11 cellular contexts compared by ENCODE assay signal in genomic region chr1:200671235-200671786, GRCh38. TPM values are rescaled to one million over a fixed set of nuclear protein-coding genes. Genes with fewer than 3 reads are reported as not detected.
A peak's percentile ranks its signal among the peaks of the same experiment; 100 is the strongest.
DNase-seq lines count a peak whose midpoint lies in the region; ATAC-seq and TF ChIP-seq lines count a peak whose summit lies in the region.
"Had no signal": no experiment of that assay in that cellular context is flagged by ENCODE, and none has a peak within 500 bp of the region (broad histone marks: within the 10 kb centered on the region; RNA-seq: fewer than 3 reads in every experiment).

No MANE protein-coding gene starts in this region.

- no peak overlapping the region for H4K12ac ChIP-seq in trophoblast cell (ENCODE audit: low read depth, low read length)

- H2AK5ac ChIP-seq in trophoblast cell (ENCODE audit: low read length): no peak overlapping the region

- no peak overlapping the region for H3K27ac ChIP-seq in SJCRH30
- H3K27ac ChIP-seq in fibroblast of lung (ENCODE audit: insufficient read depth, low read length): no peak overlapping the region
- peak overlapping the region; percentile 94 to 100 for H3K27ac ChIP-seq in tibial artery
- no peak overlapping the region for H3K27ac ChIP-seq in trophoblast cell (ENCODE audit: low read depth, low read length)

- no peak overlapping the region for H2BK12ac ChIP-seq in trophoblast cell (ENCODE audit: low read length)

- H3K4me1 ChIP-seq in SJCRH30 (peaks cover 2% of the 10 kb centered on the region; the same call in 1 of the 2 replicates), fibroblast of lung (ENCODE audit: control insufficient read depth, extremely low read depth, insufficient read depth, low read length) (peaks cover 6% of the 10 kb centered on the region), tibial artery (peaks cover 0 to 27% (median 14%) of the 10 kb centered on the region in 4 donors), trophoblast cell (ENCODE audit: control insufficient read depth in 1 of 2, insufficient read depth in 2 of 2, low read length in 2 of 2) (no peaks in the 10 kb centered on the region)
- H3K4me1 ChIP-seq: parathyroid adenoma had no signal

- H3K27me3 Mint-ChIP-seq in activated naive CD4-positive, alpha-beta T cell treated with anti-CD3 and anti-CD28 coated beads, Interleukin-2, amount 10 ng/mL, durations not matched to agents 7 days and 5 days: no peaks in the 10 kb centered on the region
- H3K27me3 Mint-ChIP-seq: effector memory CD8-positive, alpha-beta T cell had no signal

- H3K23ac ChIP-seq in trophoblast cell (ENCODE audit: low read length): no peak overlapping the region

- H2BK5ac ChIP-seq in trophoblast cell (ENCODE audit: low read depth, low read length, poor library complexity): no peak overlapping the region

- no peaks in the 10 kb centered on the region for H3K9me3 Mint-ChIP-seq in activated naive CD4-positive, alpha-beta T cell treated with anti-CD3 and anti-CD28 coated beads, Interleukin-2, amount 10 ng/mL, durations not matched to agents 7 days and 5 days
- H3K9me3 Mint-ChIP-seq: effector memory CD8-positive, alpha-beta T cell had no signal

- H3K27me3 ChIP-seq in SJCRH30 (no peaks in the 10 kb centered on the region), fibroblast of lung (ENCODE audit: control insufficient read depth, insufficient read depth, low read length) (no peaks in the 10 kb centered on the region), tibial artery (no peaks in the 10 kb centered on the region), trophoblast cell (ENCODE audit: insufficient read depth, low read length) (no peaks in the 10 kb centered on the region)

- intact Hi-C loops in tibial artery (cut with DNase I; ENCODE audit: low total_unique reads): loop anchor here (2.0 kb wide), 1 partner anchor 51 kb away; the partner anchor contains the start of gene KIF14

- TF ChIP-seq CTCF in fibroblast of lung (conservative IDR thresholded peaks at IDR 0.05 in 1 of 2, IDR thresholded peaks at IDR 0.05 in 1 of 2; ENCODE audit: low read depth in 1 of 2, low read length in 2 of 2) (no peak), tibial artery (IDR thresholded peaks at IDR 0.05) (no peak)

- no peak overlapping the region for H3K18ac ChIP-seq in trophoblast cell (ENCODE audit: low read length)

- H2AFZ ChIP-seq in fibroblast of lung (ENCODE audit: low read length): no peak overlapping the region
- no peak overlapping the region for H2AFZ ChIP-seq in trophoblast cell (ENCODE audit: insufficient read depth, low read length, poor library complexity)

- no peak for DNase-seq in activated naive CD4-positive, alpha-beta T cell treated with anti-CD3 and anti-CD28 coated beads, Interleukin-2, amount 10 ng/mL, durations not matched to agents 7 days and 5 days
- DNase-seq in activated naive CD4-positive, alpha-beta T cell (lab: John Stamatoyannopoulos, UW): no peak
- peak in 1 of 2 experiments; percentile 2 for DNase-seq in SJCRH30
- no peak for DNase-seq in fibroblast of lung (ENCODE audit: low read depth in 2 of 2)
- no peak for DNase-seq in tibial artery
- DNase-seq in trophoblast cell: no peak
- no peak for DNase-seq in putamen (ENCODE audit: low spot score)
- DNase-seq: amniotic stem cell; effector memory CD8-positive, alpha-beta T cell had no signal

- no peaks in the 10 kb centered on the region for H4K20me1 ChIP-seq in fibroblast of lung (ENCODE audit: control insufficient read depth, extremely low read depth, insufficient read depth, low read length)

- no peak overlapping the region for H3K27ac Mint-ChIP-seq in activated naive CD4-positive, alpha-beta T cell treated with anti-CD3 and anti-CD28 coated beads, Interleukin-2, amount 10 ng/mL, durations not matched to agents 7 days and 5 days

- CTCF ChIA-PET in activated naive CD4-positive, alpha-beta T cell treated with anti-CD3 and anti-CD28 coated beads, Interleukin-2, amount 10 ng/mL, durations not matched to agents 7 days and 5 days (lab: Charles Lee): interaction anchor here (1.7 to 2.6 kb wide), 3 partner anchors 44 to 130 kb away, joined by 6 to 11 read pairs (median 7); no protein-coding TSS in a partner anchor

- H3K9ac ChIP-seq in fibroblast of lung (ENCODE audit: insufficient read depth, low read length): no peak overlapping the region
- no peak overlapping the region for H3K9ac ChIP-seq in trophoblast cell (ENCODE audit: low read length)

- peaks cover 29% of the 10 kb centered on the region for H3K4me1 Mint-ChIP-seq in activated naive CD4-positive, alpha-beta T cell treated with anti-CD3 and anti-CD28 coated beads, Interleukin-2, amount 10 ng/mL, durations not matched to agents 7 days and 5 days

- H3K4ac ChIP-seq in trophoblast cell (ENCODE audit: low read depth, low read length): no peak overlapping the region

- no peak overlapping the region for H2BK120ac ChIP-seq in trophoblast cell (ENCODE audit: insufficient read depth, low read length, poor library complexity)

- H3K36me3 Mint-ChIP-seq in activated naive CD4-positive, alpha-beta T cell treated with anti-CD3 and anti-CD28 coated beads, Interleukin-2, amount 10 ng/mL, durations not matched to agents 7 days and 5 days: peaks cover 6% of the 10 kb centered on the region

- H3K79me2 ChIP-seq in fibroblast of lung (ENCODE audit: control insufficient read depth, insufficient read depth, low read length) (peaks cover 4% of the 10 kb centered on the region), trophoblast cell (ENCODE audit: control insufficient read depth, insufficient read depth, low read length, poor library complexity) (peaks cover 9% of the 10 kb centered on the region)
- H3K79me2 ChIP-seq: parathyroid adenoma had no signal

- H3K79me1 ChIP-seq in trophoblast cell (ENCODE audit: low read length): peaks cover 9% of the 10 kb centered on the region

- H3K4me3 ChIP-seq in SJCRH30: peak overlapping the region; percentile 78
- peak overlapping the region in 3 of 4 experiments; percentile 14 to 63 (median 55) for H3K4me3 ChIP-seq in fibroblast of lung (replicated peaks in 1 of 4; ENCODE audit: control extremely low read depth in 1 of 4, insufficient read depth in 1 of 4, low read depth in 3 of 4, low read length in 4 of 4)
- H3K4me3 ChIP-seq in tibial artery: no peak overlapping the region
- no peak overlapping the region for H3K4me3 ChIP-seq in trophoblast cell (ENCODE audit: low read depth, low read length)

- no peak overlapping the region for H3K14ac ChIP-seq in trophoblast cell (ENCODE audit: low read length)

- no peaks in the 10 kb centered on the region for H3K36me3 ChIP-seq in SJCRH30
- H3K36me3 ChIP-seq in fibroblast of lung (ENCODE audit: control insufficient read depth, insufficient read depth, low read length): peaks cover 2% of the 10 kb centered on the region
- no peaks in the 10 kb centered on the region for H3K36me3 ChIP-seq in tibial artery
- H3K36me3 ChIP-seq in trophoblast cell (ENCODE audit: control insufficient read depth in 1 of 2, insufficient read depth in 2 of 2, low read length in 2 of 2): peaks cover 4 to 7% of the 10 kb centered on the region in 2 experiments

- no peak overlapping the region for H4K91ac ChIP-seq in trophoblast cell (ENCODE audit: low read depth, low read length)

- 100% methylated on average over 2 of the region's 5 CpGs for WGBS in trophoblast cell (ENCODE audit: extremely low coverage, insufficient coverage, insufficient read length)

- peak overlapping the region; percentile 85 for H3K4me3 Mint-ChIP-seq in activated naive CD4-positive, alpha-beta T cell treated with anti-CD3 and anti-CD28 coated beads, Interleukin-2, amount 10 ng/mL, durations not matched to agents 7 days and 5 days

- no peak overlapping the region for H4K8ac ChIP-seq in trophoblast cell (ENCODE audit: low read depth, low read length)

- H3K9me3 ChIP-seq in SJCRH30 (replicated peaks): no peaks in the 10 kb centered on the region
- no peaks in the 10 kb centered on the region for H3K9me3 ChIP-seq in fibroblast of lung (ENCODE audit: control insufficient read depth, insufficient read depth, low read depth, low read length)
- H3K9me3 ChIP-seq in tibial artery: no peaks in the 10 kb centered on the region
- H3K9me3 ChIP-seq in trophoblast cell (ENCODE audit: insufficient read depth, low read depth, low read length): no peaks in the 10 kb centered on the region

- peak overlapping the region; percentile 76 for H3K4me2 ChIP-seq in fibroblast of lung (ENCODE audit: extremely low read depth, insufficient read depth, low read length)
- no peak overlapping the region for H3K4me2 ChIP-seq in trophoblast cell (ENCODE audit: low read length)

- ATAC-seq in GM21576 (IDR thresholded peaks at IDR 0.05; ENCODE audit: unreplicated experiment): no peak
- ATAC-seq: effector memory CD8-positive, alpha-beta T cell had no signal

RNA-seq across cellular contexts. Expression of gene DDX59, which starts 1.6 kb away (rescaled TPM):
- total RNA-seq in SJCRH30 (2014; rRNA removed; shearing (Covaris generic)): 9.6 and 11.2 TPM in 2 replicates
- total RNA-seq in fibroblast of lung: 16.2 and 18.7 TPM in 2 replicates
- polyA plus RNA-seq in fibroblast of lung: 13.0 and 14.0 TPM in 2 replicates
- 6.9 and 8.0 TPM in 2 replicates for polyA plus RNA-seq in fibroblast of lung (2012)
- 0.33 and 1.1 TPM in 2 replicates for polyA minus RNA-seq in fibroblast of lung (ENCODE audit: low replicate concordance)
- 20.7 and 21.7 TPM in 2 replicates for polyA plus RNA-seq in trophoblast cell (2013)

RNA-seq across cellular contexts. Expression of gene KIF14, which starts 50.8 kb away (rescaled TPM):
- total RNA-seq in SJCRH30 (2014; rRNA removed; shearing (Covaris generic)): 19.0 and 21.0 TPM in 2 replicates
- total RNA-seq in fibroblast of lung: 1.3 and 4.0 TPM in 2 replicates
- 2.2 and 7.0 TPM in 2 replicates for polyA plus RNA-seq in fibroblast of lung
- polyA plus RNA-seq in fibroblast of lung (2012): 1.4 and 4.6 TPM in 2 replicates
- polyA minus RNA-seq in fibroblast of lung (ENCODE audit: low replicate concordance): 0.41 and 1.0 TPM in 2 replicates
- polyA plus RNA-seq in trophoblast cell (2013): 11.4 and 12.3 TPM in 2 replicates

Comparison
In these comparisons a context has a peak if more than half of its experiments do, and no peak if none do; other contexts are left out.
1. H3K27ac ChIP-seq: peak in tibial artery (2 of 2); none in SJCRH30 (single experiment), fibroblast of lung (single experiment) and trophoblast cell (single experiment).
2. H3K4me3 ChIP-seq: peak in SJCRH30 (single experiment) and fibroblast of lung (3 of 4); none in tibial artery (0 of 2) and trophoblast cell (single experiment).